ENCODE assay signal across 7 cellular contexts in genomic region chr7:145347271-145347670, GRCh38.
"Had no signal": no experiment of that assay in that cellular context is flagged by ENCODE, and none has a peak within 500 bp of the region (broad histone marks: within the 10 kb centered on the region; RNA-seq: fewer than 3 reads in every experiment).

No MANE protein-coding gene starts in this region.

- ATAC-seq: K562 had no signal

- H3K4me3 ChIP-seq: K562 had no signal

- DNase-seq: IMR-90, KBM-7, KG1 had no signal

- H3K27ac ChIP-seq: HL-60, KMS-11 had no signal

- H3K9ac ChIP-seq: KMS-11 had no signal

- H3K4me2 ChIP-seq: KMS-11 had no signal

- FAIRE-seq: HTR-8/SVneo, K562 had no signal
